ENCODE assay signal across 12 cellular contexts in genomic region chr6:36493859-36494258, GRCh38. TPM values are rescaled to one million over a fixed set of nuclear protein-coding genes. Genes with fewer than 3 reads are reported as not detected.
DNase-seq lines count a peak whose midpoint lies in the region; ATAC-seq and TF ChIP-seq lines count a peak whose summit lies in the region.
"Had no signal": no experiment of that assay in that cellular context is flagged by ENCODE, and none has a peak within 500 bp of the region (broad histone marks: within the 10 kb centered on the region; RNA-seq: fewer than 3 reads in every experiment).

No MANE protein-coding gene starts in this region.

- H3K36me3 Mint-ChIP-seq in MCF 10A (ENCODE audit: insufficient read depth, unreplicated experiment) (peaks cover 63% of the 10 kb centered on the region), T-helper 17 cell (ENCODE audit: low read depth) (no peaks in the 10 kb centered on the region)
- H3K36me3 Mint-ChIP-seq in stimulated activated naive B cell treated with anti-CD40 and anti-IgM and Interleukin-4, amounts not matched to agents 10 μg/mL and 1 μg/mL and 100 μg/mL, for 72 hours = peaks cover 32 to 55% of the 10 kb centered on the region in 2 donors

- H3K27me3 Mint-ChIP-seq in MCF 10A (ENCODE audit: insufficient read depth, unreplicated experiment) (no peaks in the 10 kb centered on the region), T-helper 17 cell (no peaks in the 10 kb centered on the region)
- H3K27me3 Mint-ChIP-seq in stimulated activated naive B cell treated with anti-CD40 and anti-IgM and Interleukin-4, amounts not matched to agents 10 μg/mL and 1 μg/mL and 100 μg/mL, for 72 hours = no peaks in the 10 kb centered on the region

- ATAC-seq in T-helper 17 cell (no peak), GM21825 (IDR thresholded peaks at IDR 0.05; ENCODE audit: unreplicated experiment) (no peak)
- ATAC-seq in stimulated activated naive B cell treated with anti-CD40 and anti-IgM and Interleukin-4, amounts not matched to agents 10 μg/mL and 1 μg/mL and 100 μg/mL, for 72 hours (replicated peaks) = no peak
- ATAC-seq: stimulated activated naive CD8-positive, alpha-beta T cell treated with anti-CD3 and anti-CD28 coated beads, Interleukin-15, Interleukin-2, amounts not matched to agents 100 U/mL and 50 U/mL, for 24 hours had no signal

- H3K4me1 Mint-ChIP-seq in MCF 10A (ENCODE audit: insufficient read depth, unreplicated experiment) (peaks cover 10% of the 10 kb centered on the region), T-helper 17 cell (peaks cover 15% of the 10 kb centered on the region)
- no peaks in the 10 kb centered on the region for H3K4me1 Mint-ChIP-seq in stimulated activated naive B cell treated with anti-CD40 and anti-IgM and Interleukin-4, amounts not matched to agents 10 μg/mL and 1 μg/mL and 100 μg/mL, for 72 hours

- CTCF ChIA-PET in MCF 10A (lab: Yijun Ruan, JAX) = no interaction called here

- POLR2A ChIA-PET in MCF 10A (lab: Yijun Ruan, JAX) = interaction anchor here (0.8 to 1.3 kb wide), 4 partner anchors 18 to 52 kb away, joined by 3 to 5 read pairs (median 3); partner anchors contain the start of genes KCTD20 and PXT1

- intact Hi-C loops in MCF 10A (cut with micrococcal nuclease) (no loop called here), breast epithelium (cut with DNase I; ENCODE audit: low total_unique reads) (loop anchor here (5.0 kb wide), 1 partner anchor 608 kb away; no protein-coding TSS in a partner anchor), esophagus squamous epithelium (cut with DNase I) (no loop called here)

- H3K4me3 Mint-ChIP-seq in MCF 10A (ENCODE audit: unreplicated experiment) = no peak overlapping the region
- H3K4me3 Mint-ChIP-seq in T-helper 17 cell = no peak overlapping the region
- H3K4me3 Mint-ChIP-seq in stimulated activated naive B cell treated with anti-CD40 and anti-IgM and Interleukin-4, amounts not matched to agents 10 μg/mL and 1 μg/mL and 100 μg/mL, for 72 hours = no peak overlapping the region

- no peak overlapping the region for H3K27ac Mint-ChIP-seq in MCF 10A (ENCODE audit: low read depth, unreplicated experiment)
- peak overlapping the region; percentile 47 for H3K27ac Mint-ChIP-seq in T-helper 17 cell
- H3K27ac Mint-ChIP-seq in stimulated activated naive B cell treated with anti-CD40 and anti-IgM and Interleukin-4, amounts not matched to agents 10 μg/mL and 1 μg/mL and 100 μg/mL, for 72 hours = peak overlapping the region; percentile 48

- H3K4me1 ChIP-seq in breast epithelium (no peaks in the 10 kb centered on the region), esophagus squamous epithelium (peaks cover 7 to 30% (median 8%) of the 10 kb centered on the region in 3 donors)

- H3K27me3 ChIP-seq in breast epithelium (no peaks in the 10 kb centered on the region), esophagus squamous epithelium (no peaks in the 10 kb centered on the region)

- DNase-seq in MCF 10A (ENCODE audit: unreplicated experiment) (peak; percentile 53), breast epithelium (ENCODE audit: low spot score in 2 of 2) (no peak), T-helper 17 cell (no peak), esophagus squamous epithelium (lab: John Stamatoyannopoulos, UW) (no peak), HK-2 (ENCODE audit: unreplicated experiment) (no peak), NCI-H526 (lab: John Stamatoyannopoulos, UW) (no peak)
- DNase-seq in stimulated activated naive B cell treated with anti-CD40 and anti-IgM and Interleukin-4, amounts not matched to agents 10 μg/mL and 1 μg/mL and 100 μg/mL, for 72 hours = no peak
- DNase-seq: hypothalamus; SHP77 treated with DMSO at 0.1 percent for 48 hours; stimulated activated CD4-positive, alpha-beta T cell treated with anti-CD3 and anti-CD28 coated beads, Interleukin-15, amount 100 ng/mL, for 24 hours; stimulated activated naive CD8-positive, alpha-beta T cell treated with anti-CD3 and anti-CD28 coated beads, Interleukin-15, Interleukin-2, amounts not matched to agents 100 U/mL and 50 U/mL, for 24 hours had no signal

- no peaks in the 10 kb centered on the region for H3K9me3 Mint-ChIP-seq in MCF 10A (ENCODE audit: unreplicated experiment)
- H3K9me3 Mint-ChIP-seq in stimulated activated naive B cell treated with anti-CD40 and anti-IgM and Interleukin-4, amounts not matched to agents 10 μg/mL and 1 μg/mL and 100 μg/mL, for 72 hours = no peaks in the 10 kb centered on the region

- peak overlapping the region in 1 of 2 donors; percentile 14 for H3K27ac ChIP-seq in breast epithelium
- H3K27ac ChIP-seq in esophagus squamous epithelium = peak overlapping the region; percentile 68 to 80 (median 72)

- WGBS in esophagus squamous epithelium, 2 donors = 40 to 47% methylated on average over 2 of the region's 2 CpGs

- no peak for TF ChIP-seq CTCF in MCF 10A (IDR thresholded peaks at IDR 0.05; ENCODE audit: unreplicated experiment)
- TF ChIP-seq CTCF in breast epithelium (IDR thresholded peaks at IDR 0.05) = no peak
- TF ChIP-seq CTCF in esophagus squamous epithelium (IDR thresholded peaks at IDR 0.05) = no peak

- no peak overlapping the region for H3K4me3 ChIP-seq in breast epithelium
- no peak overlapping the region for H3K4me3 ChIP-seq in esophagus squamous epithelium

- H3K9me3 ChIP-seq in breast epithelium (no peaks in the 10 kb centered on the region), T-helper 17 cell (ENCODE audit: control insufficient read depth, low read length, poor library complexity, severe bottlenecking) (peaks cover 2% of the 10 kb centered on the region), esophagus squamous epithelium (no peaks in the 10 kb centered on the region)

- no TSS peak for BruUV-seq in MCF 10A (replicated peaks; lab: Mats Ljungman, UMichigan)

- TF ChIP-seq POLR2A in breast epithelium (IDR thresholded peaks at IDR 0.05) (no peak), esophagus squamous epithelium (IDR thresholded peaks at IDR 0.05) (no peak)

- peaks cover 5% of the 10 kb centered on the region for H3K36me3 ChIP-seq in breast epithelium
- H3K36me3 ChIP-seq in esophagus squamous epithelium = peaks cover 22 to 78% (median 27%) of the 10 kb centered on the region in 3 donors

RNA-seq across cellular contexts. Expression of gene KCTD20, which starts 51.1 kb away (rescaled TPM):
- total RNA-seq in MCF 10A (2022) = 46.6 and 52.0 TPM in 2 replicates
- total RNA-seq in breast epithelium = 10 to 100 TPM; 59.4 to 64.5 (median 61.6) TPM
- 10 to 100 TPM; 31.3 to 54.1 TPM for total RNA-seq in T-helper 17 cell
- 10 to 100 TPM; 35.9 to 47.5 (median 41.0) TPM for total RNA-seq in esophagus squamous epithelium

RNA-seq across cellular contexts. Expression of gene PXT1, which starts 51.2 kb away (rescaled TPM):
- 0.15 TPM in 1 of 2 replicates, not detected in the other for total RNA-seq in MCF 10A (2022)
- under 1 TPM in 1 of 3 donors, not detected in 2; 0.15 TPM for total RNA-seq in breast epithelium
- under 1 TPM; 0.30 to 0.60 TPM for total RNA-seq in T-helper 17 cell
- not detected for total RNA-seq in esophagus squamous epithelium

RNA-seq across cellular contexts. Expression of gene STK38, which starts 53.4 kb away (rescaled TPM):
- total RNA-seq in MCF 10A (2022) = 16.8 and 20.0 TPM in 2 replicates
- total RNA-seq in breast epithelium = 10 to 100 TPM; 27.5 to 39.4 (median 31.4) TPM
- 10 to 100 TPM; 85.0 to 85.5 TPM for total RNA-seq in T-helper 17 cell
- 10 to 100 TPM; 26.5 to 33.6 (median 30.3) TPM for total RNA-seq in esophagus squamous epithelium
